Comparison of ENCODE assay signal across 8 cellular contexts in genomic region chr16:22351017-22351416, GRCh38. TPM values are rescaled to one million over a fixed set of nuclear protein-coding genes. Genes with fewer than 3 reads are reported as not detected.
DNase-seq lines count a peak whose midpoint lies in the region; ATAC-seq, FAIRE-seq and TF ChIP-seq lines count a peak whose summit lies in the region.
"Not testable (repeated sequence)": the region's sequence is repeated elsewhere in the genome, so short reads cannot be mapped to it uniquely, and the experiment has no call there.

No MANE protein-coding gene starts in this region.

- H3K79me2 ChIP-seq in GM23248 (ENCODE audit: insufficient read depth) = peaks cover 90% of the 10 kb centered on the region
- H3K79me2 ChIP-seq in K562 (ENCODE audit: control insufficient read depth, insufficient read depth, low read length) = peaks cover 20% of the 10 kb centered on the region
- peaks cover 39% of the 10 kb centered on the region for H3K79me2 ChIP-seq in HepG2 (ENCODE audit: insufficient read depth, low read length)

- 95 to 97% methylated on average over 6 of the region's 6 CpGs for WGBS in GM23248 (ENCODE audit: low coverage in 1 of 2, low lambda C conversion rate in 2 of 2, missing lambda C conversion rate in 2 of 2), 2 experiments
- 99% methylated on average over 5 of the region's 6 CpGs for WGBS in K562 (ENCODE audit: insufficient coverage, low coverage, missing lambda C conversion rate)
- WGBS in HepG2 (ENCODE audit: low lambda C conversion rate) = 99% methylated on average over 6 of the region's 6 CpGs

- H3K9me3 ChIP-seq in CD4-positive, CD25-positive, alpha-beta regulatory T cell (ENCODE audit: control insufficient read depth in 2 of 2, low read length in 2 of 2); CD4-positive, alpha-beta T cell (ENCODE audit: control insufficient read depth, low read length); GM23248 (ENCODE audit: low read depth); HEK293 (ENCODE audit: control insufficient read depth, insufficient read depth, low read depth, low read length); T-helper 17 cell (ENCODE audit: control insufficient read depth, low read length, poor library complexity, severe bottlenecking); K562 (replicated peaks; ENCODE audit: control insufficient read depth, insufficient read depth, low read depth, low read length); HepG2 (ENCODE audit: low read length): not testable (repeated sequence)

- H3K27me3 ChIP-seq in CD4-positive, CD25-positive, alpha-beta regulatory T cell (ENCODE audit: control insufficient read depth, insufficient read depth, low read length); CD4-positive, alpha-beta T cell (ENCODE audit: control insufficient read depth, insufficient read depth, low read length); GM23248 (replicated peaks; ENCODE audit: insufficient read depth); K562 (ENCODE audit: control insufficient read depth in 2 of 2, insufficient read depth in 2 of 2, low read length in 2 of 2); HepG2 (ENCODE audit: control insufficient read depth in 1 of 2, insufficient read depth in 2 of 2, low read length in 2 of 2): not testable (repeated sequence)

- peaks cover 70% of the 10 kb centered on the region for H3K36me3 ChIP-seq in CD4-positive, CD25-positive, alpha-beta regulatory T cell (ENCODE audit: control insufficient read depth, insufficient read depth, low read length)
- H3K36me3 ChIP-seq in GM23248 (ENCODE audit: low read depth) (peaks cover 62% of the 10 kb centered on the region), HEK293 (ENCODE audit: control insufficient read depth in 2 of 2, insufficient read depth in 1 of 2, low read length in 2 of 2) (peaks cover 7 to 56% of the 10 kb centered on the region in 2 experiments), K562 (ENCODE audit: control insufficient read depth, insufficient read depth, low read length) (peaks cover 70% of the 10 kb centered on the region), HepG2 (replicated peaks in 1 of 2; ENCODE audit: control insufficient read depth in 1 of 2, insufficient read depth in 2 of 2, low read length in 2 of 2) (peaks cover 39 to 81% of the 10 kb centered on the region in 2 experiments)

- not testable (repeated sequence) for H3K4me2 ChIP-seq in GM23248 (ENCODE audit: unreplicated experiment); K562 (ENCODE audit: insufficient read depth, low read length); HepG2 (ENCODE audit: low read depth, low read length)

- peak overlapping the region in 2 of 3 donors; percentile 64 to 94 for H3K27ac Mint-ChIP-seq in CD4-positive, CD25-positive, alpha-beta regulatory T cell
- H3K27ac Mint-ChIP-seq in CD4-positive, alpha-beta T cell = peak overlapping the region; percentile 85
- peak overlapping the region; percentile 4 for H3K27ac Mint-ChIP-seq in T-helper 17 cell
- H3K27ac Mint-ChIP-seq in stimulated activated naive CD8-positive, alpha-beta T cell treated with anti-CD3 and anti-CD28 coated beads, Interleukin-15, Interleukin-2, amounts not matched to agents 100 ng/mL and 50 ng/mL, for 24 hours = peak overlapping the region; percentile 31

- CTCF ChIA-PET in CD4-positive, alpha-beta T cell (lab: Charles Lee); HEK293 (lab: Yijun Ruan, JAX); K562 (lab: Yijun Ruan, JAX; ENCODE audit: low intra/inter-chr PET ratio); HepG2 (lab: Yijun Ruan, JAX; ENCODE audit: low intra/inter-chr PET ratio, low total read pairs): not testable (repeated sequence)

- TF ChIP-seq CTCF in CD4-positive, alpha-beta T cell (IDR thresholded peaks at IDR 0.05); HEK293 (tag by site-specific recombination; IDR thresholded peaks at IDR 0.05); K562 (IDR thresholded peaks at IDR 0.05 in 2 of 3, conservative IDR thresholded peaks at IDR 0.05 in 1 of 3; ENCODE audit: insufficient read depth in 2 of 3, low read depth in 1 of 3, low read length in 3 of 3); HepG2 (CRISPR knock-in tag; IDR thresholded peaks at IDR 0.05): not testable (repeated sequence)

- ATAC-seq in CD4-positive, CD25-positive, alpha-beta regulatory T cell (ENCODE audit: low read depth in 2 of 2); CD4-positive, alpha-beta T cell (ENCODE audit: poor library complexity); T-helper 17 cell; K562; HepG2: not testable (repeated sequence)

- H3K4me1 ChIP-seq in CD4-positive, CD25-positive, alpha-beta regulatory T cell (ENCODE audit: control insufficient read depth, insufficient read depth, low read length, poor library complexity, severe bottlenecking) = peaks cover 34% of the 10 kb centered on the region
- peaks cover 50% of the 10 kb centered on the region for H3K4me1 ChIP-seq in GM23248 (ENCODE audit: insufficient read depth)
- H3K4me1 ChIP-seq in HEK293 (ENCODE audit: control insufficient read depth, insufficient read depth, low read length) = not testable (repeated sequence)
- H3K4me1 ChIP-seq in K562 (replicated peaks in 1 of 2; ENCODE audit: control insufficient read depth in 2 of 2, insufficient read depth in 2 of 2, low read length in 2 of 2) = peaks cover 0 to 16% of the 10 kb centered on the region in 2 experiments; a peak in 3 of 5 replicates
- H3K4me1 ChIP-seq in HepG2 (ENCODE audit: insufficient read depth, low read length) = peaks cover 37% of the 10 kb centered on the region

- not testable (repeated sequence) for TF ChIP-seq RAD21 in K562 (CRISPR knock-in tag; conservative IDR thresholded peaks at IDR 0.05 in 1 of 2, IDR thresholded peaks at IDR 0.05 in 1 of 2); HepG2 (CRISPR knock-in tag; IDR thresholded peaks at IDR 0.05)

- H3K36me3 Mint-ChIP-seq in CD4-positive, CD25-positive, alpha-beta regulatory T cell = peaks cover 49% of the 10 kb centered on the region
- peaks cover 93% of the 10 kb centered on the region for H3K36me3 Mint-ChIP-seq in CD4-positive, alpha-beta T cell (ENCODE audit: low read depth)
- not testable (repeated sequence) for H3K36me3 Mint-ChIP-seq in T-helper 17 cell (ENCODE audit: low read depth)
- H3K36me3 Mint-ChIP-seq in stimulated activated naive CD8-positive, alpha-beta T cell treated with anti-CD3 and anti-CD28 coated beads, Interleukin-15, Interleukin-2, amounts not matched to agents 100 ng/mL and 50 ng/mL, for 24 hours (ENCODE audit: low read depth) = peaks cover 71% of the 10 kb centered on the region

- intact Hi-C loops in CD4-positive, alpha-beta T cell (cut with DNase I, micrococcal nuclease); K562 (cut with micrococcal nuclease); HepG2 (cut with micrococcal nuclease; ENCODE audit: unreplicated experiment): not testable (repeated sequence)

- H3K9me3 Mint-ChIP-seq in CD4-positive, CD25-positive, alpha-beta regulatory T cell; CD4-positive, alpha-beta T cell; stimulated activated naive CD8-positive, alpha-beta T cell treated with anti-CD3 and anti-CD28 coated beads, Interleukin-15, Interleukin-2, amounts not matched to agents 100 ng/mL and 50 ng/mL, for 24 hours: not testable (repeated sequence)

- H3K9me1 ChIP-seq in K562 (ENCODE audit: control insufficient read depth, insufficient read depth, low read length) = not testable (repeated sequence)

- TF ChIP-seq EP300 in K562 (IDR thresholded peaks at IDR 0.05; ENCODE audit: low read length); HepG2 (IDR thresholded peaks at IDR 0.05; ENCODE audit: low read depth in 2 of 2, low read length in 2 of 2); HepG2 (CRISPR knock-in tag; IDR thresholded peaks at IDR 0.05; ENCODE audit: borderline replicate concordance): not testable (repeated sequence)

- H3K4me3 ChIP-seq in CD4-positive, CD25-positive, alpha-beta regulatory T cell (ENCODE audit: low read depth, low read length); GM23248; HEK293 (ENCODE audit: low read depth, low read length); K562; HepG2 (replicated peaks in 1 of 3; ENCODE audit: insufficient read depth in 1 of 3, low read depth in 2 of 3, low read length in 3 of 3): not testable (repeated sequence)

- H3K9me2 ChIP-seq in GM23248 (ENCODE audit: insufficient read depth) = not testable (repeated sequence)

- H3K27ac ChIP-seq in CD4-positive, CD25-positive, alpha-beta regulatory T cell (ENCODE audit: insufficient read depth, low read length, poor library complexity, severe bottlenecking); CD4-positive, alpha-beta T cell (ENCODE audit: low read depth, low read length); HEK293 (ENCODE audit: extremely low read depth, low read depth, low read length); K562 (ENCODE audit: extremely low read depth, low read depth, low read length); HepG2 (ENCODE audit: extremely low read length, insufficient read depth, low read length): not testable (repeated sequence)
- 0 out of 2 replicates have a peak overlapping the region, but pooled peaks have one; percentile 80 for H3K27ac ChIP-seq in GM23248

- BruUV-seq in K562 (replicated peaks; lab: Mats Ljungman, UMichigan); HepG2 (replicated peaks; lab: Mats Ljungman, UMichigan): not testable (repeated sequence)

- not testable (repeated sequence) for H3K27me3 Mint-ChIP-seq in CD4-positive, CD25-positive, alpha-beta regulatory T cell; CD4-positive, alpha-beta T cell; T-helper 17 cell; stimulated activated naive CD8-positive, alpha-beta T cell treated with anti-CD3 and anti-CD28 coated beads, Interleukin-15, Interleukin-2, amounts not matched to agents 100 ng/mL and 50 ng/mL, for 24 hours

- not testable (repeated sequence) for TF ChIP-seq POLR2A in K562 (conservative IDR thresholded peaks at IDR 0.05); HepG2 (IDR thresholded peaks at IDR 0.05; ENCODE audit: insufficient read depth in 1 of 2, low read depth in 2 of 2, low read length in 2 of 2)

- H2AFZ ChIP-seq in GM23248; K562 (ENCODE audit: low read depth, low read length); HepG2 (ENCODE audit: low read length): not testable (repeated sequence)

- DNase-seq in CD4-positive, CD25-positive, alpha-beta regulatory T cell; CD4-positive, alpha-beta T cell; GM23248; T-helper 17 cell; K562 (ENCODE audit: extremely low read depth in 1 of 4, low spot score in 3 of 4); HepG2 (ENCODE audit: low spot score): not testable (repeated sequence)

- peaks cover 77% of the 10 kb centered on the region for H3F3A ChIP-seq in GM23248 (ENCODE audit: insufficient read depth)

- not testable (repeated sequence) for H3K9ac ChIP-seq in GM23248; K562 (ENCODE audit: insufficient read depth in 1 of 2, low read depth in 2 of 2, low read length in 2 of 2); HepG2 (ENCODE audit: insufficient read depth, low read depth, low read length)

- POLR2A ChIA-PET in CD4-positive, alpha-beta T cell (lab: Charles Lee) = interaction anchor here (1.0 kb wide), 1 partner anchor 22 kb away, joined by 4 read pairs; no protein-coding TSS in a partner anchor
- POLR2A ChIA-PET in HEK293 (lab: Yijun Ruan, JAX); HepG2 (lab: Yijun Ruan, JAX): not testable (repeated sequence)
- POLR2A ChIA-PET in K562 (lab: Yijun Ruan, JAX) = interaction anchor here (2.0 kb wide), 1 partner anchor 13 kb away, joined by 9 read pairs; no protein-coding TSS in a partner anchor

- H4K20me1 ChIP-seq in GM23248 (ENCODE audit: insufficient read depth); K562 (replicated peaks; ENCODE audit: control insufficient read depth, insufficient read depth, low read length): not testable (repeated sequence)
- peaks cover 39% of the 10 kb centered on the region for H4K20me1 ChIP-seq in HepG2 (ENCODE audit: insufficient read depth, low read length)

- not testable (repeated sequence) for H3K4me3 Mint-ChIP-seq in CD4-positive, CD25-positive, alpha-beta regulatory T cell; CD4-positive, alpha-beta T cell; T-helper 17 cell; stimulated activated naive CD8-positive, alpha-beta T cell treated with anti-CD3 and anti-CD28 coated beads, Interleukin-15, Interleukin-2, amounts not matched to agents 100 ng/mL and 50 ng/mL, for 24 hours

- H3K4me1 Mint-ChIP-seq in CD4-positive, CD25-positive, alpha-beta regulatory T cell = peaks cover 25 to 53% (median 40%) of the 10 kb centered on the region in 4 donors
- peaks cover 65% of the 10 kb centered on the region for H3K4me1 Mint-ChIP-seq in CD4-positive, alpha-beta T cell (ENCODE audit: low read depth)
- H3K4me1 Mint-ChIP-seq in T-helper 17 cell = peaks cover 33% of the 10 kb centered on the region
- peaks cover 50% of the 10 kb centered on the region for H3K4me1 Mint-ChIP-seq in stimulated activated naive CD8-positive, alpha-beta T cell treated with anti-CD3 and anti-CD28 coated beads, Interleukin-15, Interleukin-2, amounts not matched to agents 100 ng/mL and 50 ng/mL, for 24 hours (ENCODE audit: low read depth)

- FAIRE-seq in K562 (lab: Jason Lieb, UNC); HepG2 (lab: Jason Lieb, UNC): not testable (repeated sequence)

- in situ Hi-C loops in GM23248 (cut with MboI); K562 (cut with MboI); HepG2 (cut with HindIII; ENCODE audit: extremely low pct_ligation_motif_present, low pct_unique_long_range_greater_than_20kb): not testable (repeated sequence)

RNA-seq across cellular contexts. Expression of gene CDR2, which starts 23.4 kb away (rescaled TPM):
- total RNA-seq in CD4-positive, CD25-positive, alpha-beta regulatory T cell = 90.2 TPM
- 10 to 100 TPM; 64.7 to 82.1 (median 74.3) TPM for polyA plus RNA-seq in CD4-positive, CD25-positive, alpha-beta regulatory T cell
- total RNA-seq in CD4-positive, alpha-beta T cell = 100 to 1,000 TPM; 104 to 113 TPM
- total RNA-seq in GM23248 (2014; rRNA removed; shearing (Covaris generic)) = 36.0 and 45.6 TPM in 2 replicates
- polyA plus RNA-seq in GM23248 (2016; fragmentation: Nextera tagmentation; extraction: Ambion mirVana) (25.1 and 26.7 TPM in 2 replicates), K562 (2011; rRNA removed) (25.6 and 30.3 TPM in 2 replicates), K562 (2014; fragmentation: Illumina TruSeq; extraction: Trizol) (26.3 and 27.9 TPM in 2 replicates), K562 (2014; fragmentation: Nextera tagmentation; extraction: Ambion mirVana) (1 to 10 TPM; 4.6 to 5.3 TPM), K562 (2014; rRNA removed) (21.7 and 23.0 TPM in 2 replicates), HepG2 (2011; rRNA removed) (67.5 and 78.9 TPM in 2 replicates)
- total RNA-seq in T-helper 17 cell (10 to 100 TPM; 59.0 to 75.5 TPM), K562 (2014; rRNA removed) (18.9 and 20.5 TPM in 2 replicates), K562 (2014; rRNA removed; fragmentation: Illumina TruSeq; extraction: Trizol) (19.9 and 20.1 TPM in 2 replicates), K562 (2015; rRNA removed; fragmentation: Illumina TruSeq; extraction: Trizol) (18.6 and 21.9 TPM in 2 replicates), K562 (2021) (22.1 and 23.1 TPM in 2 replicates), HepG2 (2016; rRNA removed; fragmentation: Illumina TruSeq; extraction: Trizol) (59.0 and 76.7 TPM in 2 replicates)
- 15.8 and 27.5 TPM in 2 replicates for total RNA-seq in K562 (2011; cell fraction: chromatin; rRNA removed; ENCODE audit: low replicate concordance)
- total RNA-seq in K562 (2011; cell fraction: nucleolus; rRNA removed) = 14.7 and 18.3 TPM in 2 replicates
- 14.1 and 15.6 TPM in 2 replicates for total RNA-seq in K562 (2011; cell fraction: nucleoplasm; rRNA removed)
- 12.0 and 18.5 TPM in 2 replicates for polyA plus RNA-seq in K562 (2011; cell fraction: cytosol; rRNA removed)
- polyA plus RNA-seq in K562 (2011; cell fraction: nucleus; rRNA removed) = 8.0 and 10.4 TPM in 2 replicates
- 14.9 and 15.5 TPM in 2 replicates for polyA plus RNA-seq in K562 (2012)
- polyA minus RNA-seq in K562 (2011; rRNA and poly(A)+ RNA removed) = 37.9 and 40.4 TPM in 2 replicates
- polyA minus RNA-seq in K562 (2011; cell fraction: cytosol; rRNA and poly(A)+ RNA removed) = 17.8 and 20.6 TPM in 2 replicates
- 9.7 and 11.4 TPM in 2 replicates for polyA minus RNA-seq in K562 (2011; cell fraction: nucleus; rRNA and poly(A)+ RNA removed)
- total RNA-seq in HepG2 (2016; cell fraction: cytosol; rRNA removed; fragmentation: Illumina TruSeq; extraction: Trizol; ENCODE audit: low read depth) = 20.7 and 23.8 TPM in 2 replicates
- total RNA-seq in HepG2 (2016; cell fraction: insoluble cytoplasmic fraction; rRNA removed; fragmentation: Illumina TruSeq; extraction: Trizol) = 60.0 and 73.9 TPM in 2 replicates
- 44.0 and 46.8 TPM in 2 replicates for total RNA-seq in HepG2 (2016; cell fraction: membrane; rRNA removed; fragmentation: Illumina TruSeq; extraction: Trizol)
- total RNA-seq in HepG2 (2016; cell fraction: nucleus; rRNA removed; fragmentation: Illumina TruSeq; extraction: Trizol) = 34.8 and 41.9 TPM in 2 replicates
- 60.0 and 71.4 TPM in 2 replicates for polyA plus RNA-seq in HepG2 (2011; cell fraction: cytosol; rRNA removed)
- 32.2 and 35.4 TPM in 2 replicates for polyA plus RNA-seq in HepG2 (2011; cell fraction: nucleus; rRNA removed)
- 42.9 and 53.6 TPM in 2 replicates for polyA plus RNA-seq in HepG2 (2012)
- polyA plus RNA-seq in HepG2 (2016; cell fraction: cytosol; fragmentation: Illumina TruSeq; extraction: Trizol; ENCODE audit: low read depth) = 9.2 and 11.4 TPM in 2 replicates
- polyA plus RNA-seq in HepG2 (2016; cell fraction: insoluble cytoplasmic fraction; fragmentation: Illumina TruSeq; extraction: Trizol; ENCODE audit: low read depth) = 89.8 and 91.4 TPM in 2 replicates
- 27.9 and 34.0 TPM in 2 replicates for polyA plus RNA-seq in HepG2 (2016; cell fraction: membrane; fragmentation: Illumina TruSeq; extraction: Trizol; ENCODE audit: low read depth)
- polyA plus RNA-seq in HepG2 (2016; cell fraction: nucleus; fragmentation: Illumina TruSeq; extraction: Trizol; ENCODE audit: insufficient read depth, low read depth) = 73.8 and 74.1 TPM in 2 replicates
- 12.4 and 45.2 TPM in 2 replicates for polyA minus RNA-seq in HepG2 (2011; rRNA and poly(A)+ RNA removed; ENCODE audit: low replicate concordance)
- 55.0 and 56.7 TPM in 2 replicates for polyA minus RNA-seq in HepG2 (2011; cell fraction: cytosol; rRNA and poly(A)+ RNA removed)
- 52.0 and 54.7 TPM in 2 replicates for polyA minus RNA-seq in HepG2 (2011; cell fraction: nucleus; rRNA and poly(A)+ RNA removed)

RNA-seq across cellular contexts. Expression of gene POLR3E, which starts 53.8 kb away (rescaled TPM):
- 249 TPM for total RNA-seq in CD4-positive, CD25-positive, alpha-beta regulatory T cell
- polyA plus RNA-seq in CD4-positive, CD25-positive, alpha-beta regulatory T cell = 10 to 100 TPM; 10.2 to 16.3 (median 14.6) TPM
- total RNA-seq in CD4-positive, alpha-beta T cell = 100 to 1,000 TPM; 239 to 242 TPM
- 20.8 and 27.1 TPM in 2 replicates for total RNA-seq in GM23248 (2014; rRNA removed; shearing (Covaris generic))
- 12.4 and 14.0 TPM in 2 replicates for polyA plus RNA-seq in GM23248 (2016; fragmentation: Nextera tagmentation; extraction: Ambion mirVana)
- total RNA-seq in T-helper 17 cell = 100 to 1,000 TPM; 159 to 219 TPM
- 337 and 699 TPM in 2 replicates for total RNA-seq in K562 (2011; cell fraction: chromatin; rRNA removed; ENCODE audit: low replicate concordance)
- total RNA-seq in K562 (2011; cell fraction: nucleolus; rRNA removed) = 179 and 196 TPM in 2 replicates
- 243 and 244 TPM in 2 replicates for total RNA-seq in K562 (2011; cell fraction: nucleoplasm; rRNA removed)
- 78.2 and 82.6 TPM in 2 replicates for total RNA-seq in K562 (2014; rRNA removed)
- 67.6 and 81.1 TPM in 2 replicates for total RNA-seq in K562 (2014; rRNA removed; fragmentation: Illumina TruSeq; extraction: Trizol)
- total RNA-seq in K562 (2015; rRNA removed; fragmentation: Illumina TruSeq; extraction: Trizol) = 73.9 and 83.8 TPM in 2 replicates
- 101 and 113 TPM in 2 replicates for total RNA-seq in K562 (2021)
- polyA plus RNA-seq in K562 (2011; rRNA removed) = 151 and 192 TPM in 2 replicates
- polyA plus RNA-seq in K562 (2011; cell fraction: cytosol; rRNA removed) = 128 and 145 TPM in 2 replicates
- polyA plus RNA-seq in K562 (2011; cell fraction: nucleus; rRNA removed) = 458 and 560 TPM in 2 replicates
- polyA plus RNA-seq in K562 (2012) = 62.8 and 102 TPM in 2 replicates
- 128 and 149 TPM in 2 replicates for polyA plus RNA-seq in K562 (2014; fragmentation: Illumina TruSeq; extraction: Trizol)
- polyA plus RNA-seq in K562 (2014; fragmentation: Nextera tagmentation; extraction: Ambion mirVana) = 10 to 100 TPM; 17.7 to 25.3 TPM
- polyA plus RNA-seq in K562 (2014; rRNA removed) = 77.3 and 95.9 TPM in 2 replicates
- polyA minus RNA-seq in K562 (2011; rRNA and poly(A)+ RNA removed) = 241 and 345 TPM in 2 replicates
- 104 and 113 TPM in 2 replicates for polyA minus RNA-seq in K562 (2011; cell fraction: cytosol; rRNA and poly(A)+ RNA removed)
- polyA minus RNA-seq in K562 (2011; cell fraction: nucleus; rRNA and poly(A)+ RNA removed) = 100 and 315 TPM in 2 replicates
- total RNA-seq in HepG2 (2016; rRNA removed; fragmentation: Illumina TruSeq; extraction: Trizol) = 94.8 and 135 TPM in 2 replicates
- total RNA-seq in HepG2 (2016; cell fraction: cytosol; rRNA removed; fragmentation: Illumina TruSeq; extraction: Trizol; ENCODE audit: low read depth) = 40.5 and 40.7 TPM in 2 replicates
- total RNA-seq in HepG2 (2016; cell fraction: insoluble cytoplasmic fraction; rRNA removed; fragmentation: Illumina TruSeq; extraction: Trizol) = 93.2 and 125 TPM in 2 replicates
- 103 and 106 TPM in 2 replicates for total RNA-seq in HepG2 (2016; cell fraction: membrane; rRNA removed; fragmentation: Illumina TruSeq; extraction: Trizol)
- 115 and 134 TPM in 2 replicates for total RNA-seq in HepG2 (2016; cell fraction: nucleus; rRNA removed; fragmentation: Illumina TruSeq; extraction: Trizol)
- 262 and 280 TPM in 2 replicates for polyA plus RNA-seq in HepG2 (2011; rRNA removed)
- 132 and 169 TPM in 2 replicates for polyA plus RNA-seq in HepG2 (2011; cell fraction: cytosol; rRNA removed)
- 753 and 830 TPM in 2 replicates for polyA plus RNA-seq in HepG2 (2011; cell fraction: nucleus; rRNA removed)
- 105 and 114 TPM in 2 replicates for polyA plus RNA-seq in HepG2 (2012)
- 31.3 and 37.9 TPM in 2 replicates for polyA plus RNA-seq in HepG2 (2016; cell fraction: cytosol; fragmentation: Illumina TruSeq; extraction: Trizol; ENCODE audit: low read depth)
- polyA plus RNA-seq in HepG2 (2016; cell fraction: insoluble cytoplasmic fraction; fragmentation: Illumina TruSeq; extraction: Trizol; ENCODE audit: low read depth) = 94.5 and 105 TPM in 2 replicates
- polyA plus RNA-seq in HepG2 (2016; cell fraction: membrane; fragmentation: Illumina TruSeq; extraction: Trizol; ENCODE audit: low read depth) = 62.4 and 65.8 TPM in 2 replicates
- 279 and 292 TPM in 2 replicates for polyA plus RNA-seq in HepG2 (2016; cell fraction: nucleus; fragmentation: Illumina TruSeq; extraction: Trizol; ENCODE audit: insufficient read depth, low read depth)
- 472 and 743 TPM in 2 replicates for polyA minus RNA-seq in HepG2 (2011; rRNA and poly(A)+ RNA removed; ENCODE audit: low replicate concordance)
- 96.6 and 110 TPM in 2 replicates for polyA minus RNA-seq in HepG2 (2011; cell fraction: cytosol; rRNA and poly(A)+ RNA removed)
- polyA minus RNA-seq in HepG2 (2011; cell fraction: nucleus; rRNA and poly(A)+ RNA removed) = 279 and 332 TPM in 2 replicates

Comparison
In these comparisons a context has a peak if more than half of its experiments do, and no peak if none do; other contexts are left out.
1. H3K27ac Mint-ChIP-seq: peak in every context shown above with its lines; median percentile 85 in CD4-positive, alpha-beta T cell; 79 in CD4-positive, CD25-positive, alpha-beta regulatory T cell; 31 in stimulated activated naive CD8-positive, alpha-beta T cell treated with anti-CD3 and anti-CD28 coated beads, Interleukin-15, Interleukin-2, amounts not matched to agents 100 ng/mL and 50 ng/mL, for 24 hours; 4 in T-helper 17 cell.